In the genomic region with DNA sequence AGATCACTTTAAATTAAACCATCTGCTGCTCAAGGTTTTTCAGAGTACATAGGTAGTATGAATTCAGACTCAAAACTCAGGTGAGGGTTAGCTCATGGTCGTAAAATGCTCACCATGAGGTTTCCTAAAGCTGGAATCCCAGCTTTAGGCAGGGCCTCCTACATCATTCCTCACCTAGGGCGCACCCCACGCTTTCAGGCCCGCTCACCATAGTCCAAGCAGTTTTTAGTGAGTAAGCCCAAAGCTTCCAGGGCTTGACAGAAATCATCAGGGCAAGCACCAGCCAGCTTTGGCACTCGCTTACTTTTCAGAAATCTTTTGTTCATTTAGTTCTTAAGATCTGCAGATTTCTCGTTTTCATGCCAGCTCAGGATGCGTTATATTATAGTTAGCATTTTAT, we compare ENCODE assay signal across 15 cellular contexts.
A peak's percentile ranks its signal among the peaks of the same experiment; 100 is the strongest.
DNase-seq lines count a peak whose midpoint lies in the region; ATAC-seq and TF ChIP-seq lines count a peak whose summit lies in the region.
"Had no signal": no experiment of that assay in that cellular context is flagged by ENCODE, and none has a peak within 500 bp of the region (broad histone marks: within the 10 kb centered on the region; RNA-seq: fewer than 3 reads in every experiment).

No MANE protein-coding gene starts in this region.

- H3K4me1 Mint-ChIP-seq in Caco-2 (ENCODE audit: low read depth, unreplicated experiment) (no peaks in the 10 kb centered on the region), mesothelial cell of epicardium (peaks cover 15% of the 10 kb centered on the region)

- no peaks in the 10 kb centered on the region for H3K9me2 ChIP-seq in SK-N-SH

- 60 to 77% methylated on average over 7 of the region's 7 CpGs for WGBS in esophagus, 2 donors
- 55% methylated on average over 7 of the region's 7 CpGs for WGBS in suprapubic skin
- 96% methylated on average over 7 of the region's 7 CpGs for WGBS in SK-N-SH (ENCODE audit: low lambda C conversion rate)

- H3K27ac ChIP-seq in esophagus (ENCODE audit: low read depth in 2 of 2, low read length in 1 of 2) (peak overlapping the region; percentile 29 to 57), suprapubic skin (peak overlapping the region; percentile 34), SK-N-SH (ENCODE audit: low read depth in 2 of 2, low read length in 1 of 2) (no peak overlapping the region)
- H3K27ac ChIP-seq: 22Rv1, BLaER1 had no signal

- H3K4me1 ChIP-seq in Caco-2 (peaks cover 4% of the 10 kb centered on the region; the same call in 1 of the 2 replicates), esophagus (ENCODE audit: control insufficient read depth in 2 of 2, insufficient read depth in 2 of 2, low read length in 1 of 2) (no peaks in the 10 kb centered on the region), suprapubic skin (peaks cover 22% of the 10 kb centered on the region), SK-N-SH (ENCODE audit: control insufficient read depth in 1 of 2, insufficient read depth in 2 of 2, low read depth in 1 of 2, low read length in 1 of 2) (no peaks in the 10 kb centered on the region)

- BruUV-seq in Caco-2 (replicated peaks; lab: Mats Ljungman, UMichigan), result TSS peak; percentile 9

- intact Hi-C loops in Caco-2 (cut with micrococcal nuclease; ENCODE audit: unreplicated experiment), result no loop called here

- H3K36me3 Mint-ChIP-seq in Caco-2 (ENCODE audit: insufficient read depth, unreplicated experiment) (peaks cover 17% of the 10 kb centered on the region), mesothelial cell of epicardium (peaks cover 29% of the 10 kb centered on the region)

- TF ChIP-seq EP300 in suprapubic skin (IDR thresholded peaks at IDR 0.05) (no peak), SK-N-SH (IDR thresholded peaks at IDR 0.05; ENCODE audit: borderline replicate concordance in 1 of 2, low read depth in 1 of 2, low read length in 1 of 2) (no peak)

- no peaks in the 10 kb centered on the region; the same call in 1 of the 2 replicates for H3K36me3 ChIP-seq in Caco-2 (ENCODE audit: control insufficient read depth, insufficient read depth, low read length)
- no peaks in the 10 kb centered on the region for H3K36me3 ChIP-seq in esophagus (ENCODE audit: control insufficient read depth in 2 of 2, insufficient read depth in 2 of 2, low read length in 1 of 2)
- peaks cover 13% of the 10 kb centered on the region for H3K36me3 ChIP-seq in suprapubic skin
- H3K36me3 ChIP-seq in SK-N-SH (replicated peaks in 1 of 2; ENCODE audit: control insufficient read depth in 1 of 2, insufficient read depth in 2 of 2, low read length in 1 of 2), result peaks cover 0 to 8% of the 10 kb centered on the region in 2 experiments

- no peak overlapping the region for H2AFZ ChIP-seq in SK-N-SH (ENCODE audit: low read depth)

- H3K9me3 Mint-ChIP-seq in Caco-2 (ENCODE audit: unreplicated experiment) (no peaks in the 10 kb centered on the region), mesothelial cell of epicardium (no peaks in the 10 kb centered on the region)
- H3K9me3 Mint-ChIP-seq: CD8-positive, alpha-beta memory T cell; HFFc6 had no signal

- H3K27me3 Mint-ChIP-seq in Caco-2 (ENCODE audit: insufficient read depth, unreplicated experiment) (no peaks in the 10 kb centered on the region), mesothelial cell of epicardium (ENCODE audit: low read depth) (no peaks in the 10 kb centered on the region)

- H3K79me2 ChIP-seq in SK-N-SH (ENCODE audit: insufficient read depth), result no peaks in the 10 kb centered on the region; the same call in 1 of the 2 replicates

- no peak overlapping the region for H3K4me3 Mint-ChIP-seq in Caco-2 (ENCODE audit: unreplicated experiment)
- no peak overlapping the region for H3K4me3 Mint-ChIP-seq in mesothelial cell of epicardium
- H3K4me3 Mint-ChIP-seq: CD8-positive, alpha-beta memory T cell; HFFc6 had no signal

- H3K27me3 ChIP-seq in Caco-2 (replicated peaks; ENCODE audit: control insufficient read depth, insufficient read depth, low read length) (no peaks in the 10 kb centered on the region), esophagus (ENCODE audit: control insufficient read depth in 1 of 2, insufficient read depth in 2 of 2, low read length in 2 of 2) (no peaks in the 10 kb centered on the region), suprapubic skin (no peaks in the 10 kb centered on the region), SK-N-SH (ENCODE audit: insufficient read depth) (no peaks in the 10 kb centered on the region)
- H3K27me3 ChIP-seq: BLaER1 had no signal

- H3K4me2 ChIP-seq in SK-N-SH, result no peak overlapping the region
- H3K4me2 ChIP-seq: BLaER1 had no signal

- CTCF ChIA-PET in Caco-2 (lab: Charles Lee), result interaction anchor here (0.9 kb wide), 1 partner anchor 22 kb away, joined by 3 read pairs; no protein-coding TSS in a partner anchor
- CTCF ChIA-PET in SK-N-SH (lab: Yijun Ruan, JAX), result interaction anchor here (0.6 to 1.7 kb wide), 8 partner anchors 11 to 435 kb away, joined by 3 to 9 read pairs (median 4); no protein-coding TSS in a partner anchor

- no peaks in the 10 kb centered on the region for H4K20me1 ChIP-seq in SK-N-SH (ENCODE audit: insufficient read depth)
- H4K20me1 ChIP-seq: BLaER1 had no signal

- TF ChIP-seq CTCF in Caco-2 (IDR thresholded peaks at IDR 0.05; ENCODE audit: insufficient read depth in 1 of 2, low read depth in 1 of 2, low read length in 1 of 2, severe bottlenecking in 1 of 2, unreplicated experiment in 1 of 2) (no peak), mesothelial cell of epicardium (IDR thresholded peaks at IDR 0.05; ENCODE audit: unreplicated experiment) (no peak), suprapubic skin (IDR thresholded peaks at IDR 0.05) (no peak), SK-N-SH (IDR thresholded peaks at IDR 0.05) (no peak)

- H3K27ac Mint-ChIP-seq in Caco-2 (ENCODE audit: unreplicated experiment), result no peak overlapping the region
- H3K27ac Mint-ChIP-seq in mesothelial cell of epicardium, result peak overlapping the region; percentile 75
- H3K27ac Mint-ChIP-seq: CD8-positive, alpha-beta memory T cell; HFFc6 had no signal

- H3K4me3 ChIP-seq in Caco-2 (ENCODE audit: low read depth, low read length), result no peak overlapping the region
- H3K4me3 ChIP-seq in esophagus (ENCODE audit: low read depth in 1 of 2, low read length in 2 of 2), result no peak overlapping the region
- no peak overlapping the region for H3K4me3 ChIP-seq in suprapubic skin
- no peak overlapping the region for H3K4me3 ChIP-seq in SK-N-SH (ENCODE audit: low read depth in 2 of 2, low read length in 1 of 2)
- H3K4me3 ChIP-seq: BLaER1 had no signal

- H3F3A ChIP-seq in SK-N-SH (replicated peaks; ENCODE audit: insufficient read depth), result peaks cover 4% of the 10 kb centered on the region

- H3K9ac ChIP-seq in SK-N-SH, result no peak overlapping the region
- H3K9ac ChIP-seq: BLaER1 had no signal

- POLR2A ChIA-PET in Caco-2 (lab: Charles Lee) (interaction anchor here (0.5 to 0.6 kb wide), 2 partner anchors 442 to 1048 kb away, joined by 4 to 5 read pairs; no protein-coding TSS in a partner anchor), SK-N-SH (lab: Yijun Ruan, JAX) (interaction anchor here (0.8 to 1.1 kb wide), 2 partner anchors 12 to 92 kb away, joined by 3 to 5 read pairs; no protein-coding TSS in a partner anchor)

- DNase-seq in Caco-2, result no peak
- DNase-seq in mesothelial cell of epicardium (ENCODE audit: low spot score in 2 of 2, unreplicated experiment in 2 of 2), result no peak
- DNase-seq in suprapubic skin (ENCODE audit: low spot score in 2 of 2), result no peak
- DNase-seq in A172 (ENCODE audit: low spot score), result no peak
- no peak for DNase-seq in SK-N-SH
- no peak for DNase-seq in stimulated activated naive CD8-positive, alpha-beta T cell treated with anti-CD3 and anti-CD28 coated beads, Interleukin-15, Interleukin-2, amounts not matched to agents 100 U/mL and 50 U/mL, for 24 hours
- DNase-seq: AML-193; CD8-positive, alpha-beta memory T cell; DMS53; GF-D8; HCEC 1CT; HFFc6 had no signal

- no peak for TF ChIP-seq RAD21 in SK-N-SH (IDR thresholded peaks at IDR 0.05; ENCODE audit: low read length)

- TF ChIP-seq POLR2A in suprapubic skin (IDR thresholded peaks at IDR 0.05), result no peak

- H3K9me3 ChIP-seq in Caco-2 (no peaks in the 10 kb centered on the region), esophagus (ENCODE audit: control insufficient read depth in 2 of 2, insufficient read depth in 1 of 2, low read depth in 1 of 2, low read length in 1 of 2) (no peaks in the 10 kb centered on the region), suprapubic skin (no peaks in the 10 kb centered on the region), SK-N-SH (no peaks in the 10 kb centered on the region)
- H3K9me3 ChIP-seq: BLaER1 had no signal

- ATAC-seq in stimulated activated naive CD8-positive, alpha-beta T cell treated with anti-CD3 and anti-CD28 coated beads, Interleukin-15, Interleukin-2, amounts not matched to agents 100 U/mL and 50 U/mL, for 24 hours, result no peak

TF ChIP-seq in SK-N-SH, 30 proteins besides CTCF, POLR2A, EP300 and RAD21 (continues in another document):
- TF ChIP-seq TEAD4 (IDR thresholded peaks at IDR 0.05; ENCODE audit: borderline replicate concordance, insufficient read depth) (no peak), RXRA (IDR thresholded peaks at IDR 0.05; ENCODE audit: borderline replicate concordance, low read depth) (no peak), MEF2A (IDR thresholded peaks at IDR 0.05; ENCODE audit: borderline replicate concordance, low read depth) (no peak), RFX5 (IDR thresholded peaks at IDR 0.05; ENCODE audit: low read length) (no peak), FOXM1 (IDR thresholded peaks at IDR 0.05; ENCODE audit: low read depth) (no peak), NFIC (IDR thresholded peaks at IDR 0.05; ENCODE audit: borderline replicate concordance) (no peak), TAF1 (IDR thresholded peaks at IDR 0.05; ENCODE audit: borderline replicate concordance, low read depth, low read length) (no peak), YY1 (IDR thresholded peaks at IDR 0.05; ENCODE audit: low read depth) (no peak)
- TF ChIP-seq, protein P1, sequence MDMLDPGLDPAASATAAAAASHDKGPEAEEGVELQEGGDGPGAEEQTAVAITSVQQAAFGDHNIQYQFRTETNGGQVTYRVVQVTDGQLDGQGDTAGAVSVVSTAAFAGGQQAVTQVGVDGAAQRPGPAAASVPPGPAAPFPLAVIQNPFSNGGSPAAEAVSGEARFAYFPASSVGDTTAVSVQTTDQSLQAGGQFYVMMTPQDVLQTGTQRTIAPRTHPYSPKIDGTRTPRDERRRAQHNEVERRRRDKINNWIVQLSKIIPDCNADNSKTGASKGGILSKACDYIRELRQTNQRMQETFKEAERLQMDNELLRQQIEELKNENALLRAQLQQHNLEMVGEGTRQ (IDR thresholded peaks at IDR 0.05; ENCODE audit: borderline replicate concordance, low read depth, low read length), result no peak

Comparison
In these comparisons a context has a peak if more than half of its experiments do, and no peak if none do; other contexts are left out.
1. H3K27ac ChIP-seq: peak in esophagus (2 of 2) and suprapubic skin (single experiment); none in SK-N-SH (0 of 2).